Comparison of ENCODE assay signal across 1 cellular context in genomic region chr2:130864830-130865229, GRCh38.
TF ChIP-seq lines count a peak whose summit lies in the region.

No MANE protein-coding gene starts in this region.

TF ChIP-seq in WTC11, 78 proteins besides CTCF, POLR2A, EP300 and RAD21 (continued from another document):
- TF ChIP-seq ZNF317 (CRISPR knock-in tag; IDR thresholded peaks at IDR 0.05; ENCODE audit: borderline replicate concordance, low read depth) = no peak
- no peak for TF ChIP-seq TCF7 (CRISPR knock-in tag; IDR thresholded peaks at IDR 0.05; ENCODE audit: low read depth)
- TF ChIP-seq FOXK1 (CRISPR knock-in tag; IDR thresholded peaks at IDR 0.05) = no peak
- TF ChIP-seq, protein P1, sequence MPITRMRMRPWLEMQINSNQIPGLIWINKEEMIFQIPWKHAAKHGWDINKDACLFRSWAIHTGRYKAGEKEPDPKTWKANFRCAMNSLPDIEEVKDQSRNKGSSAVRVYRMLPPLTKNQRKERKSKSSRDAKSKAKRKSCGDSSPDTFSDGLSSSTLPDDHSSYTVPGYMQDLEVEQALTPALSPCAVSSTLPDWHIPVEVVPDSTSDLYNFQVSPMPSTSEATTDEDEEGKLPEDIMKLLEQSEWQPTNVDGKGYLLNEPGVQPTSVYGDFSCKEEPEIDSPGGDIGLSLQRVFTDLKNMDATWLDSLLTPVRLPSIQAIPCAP (CRISPR knock-in tag; IDR thresholded peaks at IDR 0.05) = no peak
- no peak for TF ChIP-seq ZBTB21 (CRISPR knock-in tag; IDR thresholded peaks at IDR 0.05; ENCODE audit: borderline replicate concordance)
- TF ChIP-seq, protein P2, sequence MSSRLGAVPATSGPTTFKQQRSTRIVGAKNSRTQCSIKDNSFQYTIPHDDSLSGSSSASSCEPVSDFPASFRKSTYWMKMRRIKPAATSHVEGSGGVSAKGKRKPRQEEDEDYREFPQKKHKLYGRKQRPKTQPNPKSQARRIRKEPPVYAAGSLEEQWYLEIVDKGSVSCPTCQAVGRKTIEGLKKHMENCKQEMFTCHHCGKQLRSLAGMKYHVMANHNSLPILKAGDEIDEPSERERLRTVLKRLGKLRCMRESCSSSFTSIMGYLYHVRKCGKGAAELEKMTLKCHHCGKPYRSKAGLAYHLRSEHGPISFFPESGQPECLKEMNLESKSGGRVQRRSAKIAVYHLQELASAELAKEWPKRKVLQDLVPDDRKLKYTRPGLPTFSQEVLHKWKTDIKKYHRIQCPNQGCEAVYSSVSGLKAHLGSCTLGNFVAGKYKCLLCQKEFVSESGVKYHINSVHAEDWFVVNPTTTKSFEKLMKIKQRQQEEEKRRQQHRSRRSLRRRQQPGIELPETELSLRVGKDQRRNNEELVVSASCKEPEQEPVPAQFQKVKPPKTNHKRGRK (CRISPR knock-in tag; IDR thresholded peaks at IDR 0.05; ENCODE audit: borderline replicate concordance) = no peak
